ENCODE assay signal across 8 cellular contexts in genomic region chr6:148760568-148761531, GRCh38. TPM values are rescaled to one million over a fixed set of nuclear protein-coding genes. Genes with fewer than 3 reads are reported as not detected.
DNase-seq lines count a peak whose midpoint lies in the region; ATAC-seq and TF ChIP-seq lines count a peak whose summit lies in the region.

No MANE protein-coding gene starts in this region.

- H3K36me3 ChIP-seq in KOPT-K1 (ENCODE audit: insufficient read depth, low read length): no peaks in the 10 kb centered on the region
- no peaks in the 10 kb centered on the region for H3K36me3 ChIP-seq in endodermal cell (ENCODE audit: control insufficient read depth, insufficient read depth, low read length)
- H3K36me3 ChIP-seq in mucosa of descending colon (ENCODE audit: low read depth): no peaks in the 10 kb centered on the region

- H3K9me3 ChIP-seq in KOPT-K1 (ENCODE audit: insufficient read depth, low read length, poor library complexity, severe bottlenecking) (no peaks in the 10 kb centered on the region), endodermal cell (ENCODE audit: control insufficient read depth, low read length) (no peaks in the 10 kb centered on the region), mucosa of descending colon (no peaks in the 10 kb centered on the region)

- H3K36me3 Mint-ChIP-seq in Calu3 (ENCODE audit: insufficient read depth, unreplicated experiment): no peaks in the 10 kb centered on the region
- no peaks in the 10 kb centered on the region for H3K36me3 Mint-ChIP-seq in activated CD4-positive, alpha-beta memory T cell treated with anti-CD3 and anti-CD28 coated beads, Interleukin-2, amount 10 ng/mL, durations not matched to agents 7 days and 5 days (ENCODE audit: low read depth)
- no peaks in the 10 kb centered on the region for H3K36me3 Mint-ChIP-seq in endodermal cell (ENCODE audit: low read depth)

- H3K4me3 Mint-ChIP-seq in Calu3 (ENCODE audit: low read depth, unreplicated experiment): peak overlapping the region; percentile 44
- peak overlapping the region; percentile 59 for H3K4me3 Mint-ChIP-seq in activated CD4-positive, alpha-beta memory T cell treated with anti-CD3 and anti-CD28 coated beads, Interleukin-2, amount 10 ng/mL, durations not matched to agents 7 days and 5 days
- H3K4me3 Mint-ChIP-seq in endodermal cell: no peak overlapping the region

- H3K4me1 Mint-ChIP-seq in Calu3 (ENCODE audit: low read depth, unreplicated experiment): peaks cover 33% of the 10 kb centered on the region
- H3K4me1 Mint-ChIP-seq in activated CD4-positive, alpha-beta memory T cell treated with anti-CD3 and anti-CD28 coated beads, Interleukin-2, amount 10 ng/mL, durations not matched to agents 7 days and 5 days: peaks cover 46% of the 10 kb centered on the region
- H3K4me1 Mint-ChIP-seq in endodermal cell: peaks cover 41% of the 10 kb centered on the region

- POLR2A ChIA-PET in activated CD4-positive, alpha-beta memory T cell treated with anti-CD3 and anti-CD28 coated beads, Interleukin-2, amount 10 ng/mL, durations not matched to agents 7 days and 5 days (lab: Charles Lee): interaction anchor here (0.7 to 2.5 kb wide), 7 partner anchors 9 to 213 kb away, joined by 3 to 9 read pairs (median 3); no protein-coding TSS in a partner anchor

- peak overlapping the region; percentile 4 for H3K9ac ChIP-seq in endodermal cell (ENCODE audit: extremely low read depth, low read length, poor library complexity, severe bottlenecking)

- H3K4me1 ChIP-seq in endodermal cell (ENCODE audit: control insufficient read depth, insufficient read depth, low read length) (peaks cover 4% of the 10 kb centered on the region), mucosa of descending colon (ENCODE audit: low read depth) (no peaks in the 10 kb centered on the region)

- H3K27ac ChIP-seq in KOPT-K1 (ENCODE audit: low read depth, low read length, poor library complexity, severe bottlenecking): peak overlapping the region; percentile 37
- H3K27ac ChIP-seq in endodermal cell (ENCODE audit: low read depth, low read length): no peak overlapping the region

- H3K4me3 ChIP-seq in endodermal cell (ENCODE audit: low read length) (peak overlapping the region; percentile 21), mucosa of descending colon (no peak overlapping the region)

- H3K27me3 ChIP-seq in endodermal cell (ENCODE audit: control insufficient read depth, insufficient read depth, low read length, poor library complexity, severe bottlenecking): no peaks in the 10 kb centered on the region

- no peaks in the 10 kb centered on the region for H3K27me3 Mint-ChIP-seq in Calu3 (ENCODE audit: unreplicated experiment)
- peaks cover 60% of the 10 kb centered on the region for H3K27me3 Mint-ChIP-seq in activated CD4-positive, alpha-beta memory T cell treated with anti-CD3 and anti-CD28 coated beads, Interleukin-2, amount 10 ng/mL, durations not matched to agents 7 days and 5 days
- no peaks in the 10 kb centered on the region for H3K27me3 Mint-ChIP-seq in endodermal cell (ENCODE audit: insufficient read depth)

- DNase-seq in Calu3 (no peak), endodermal cell (peak; percentile 89), mucosa of descending colon (peak; percentile 37 to 87 (median 52)), superior temporal gyrus (ENCODE audit: extremely low spot score) (peak; percentile 76), 8988T (no peak)
- DNase-seq in activated CD4-positive, alpha-beta memory T cell treated with anti-CD3 and anti-CD28 coated beads, Interleukin-2, amount 10 ng/mL, durations not matched to agents 7 days and 5 days: peak; percentile 45

- ATAC-seq in GM21576 (IDR thresholded peaks at IDR 0.05; ENCODE audit: unreplicated experiment) (peak; percentile 37), mucosa of descending colon (peak; percentile 66)

- intact Hi-C loops in Calu3 (cut with micrococcal nuclease; ENCODE audit: unreplicated experiment): no loop called here
- intact Hi-C loops in mucosa of descending colon (cut with DNase I, micrococcal nuclease): no loop called here

- H3K27ac Mint-ChIP-seq in Calu3 (ENCODE audit: unreplicated experiment) (peak overlapping the region; percentile 51), endodermal cell (peak overlapping the region; percentile 83)
- peak overlapping the region; percentile 61 for H3K27ac Mint-ChIP-seq in activated CD4-positive, alpha-beta memory T cell treated with anti-CD3 and anti-CD28 coated beads, Interleukin-2, amount 10 ng/mL, durations not matched to agents 7 days and 5 days

- 39 to 40% methylated on average over 5 to 14 of the region's 14 CpGs for WGBS in endodermal cell (ENCODE audit: insufficient coverage in 1 of 2, insufficient read length in 1 of 2), 2 experiments

- TF ChIP-seq CTCF in Calu3 (IDR thresholded peaks at IDR 0.05; ENCODE audit: unreplicated experiment) (no peak), endodermal cell (conservative IDR thresholded peaks at IDR 0.05) (no peak), mucosa of descending colon (IDR thresholded peaks at IDR 0.05) (no peak)

- no TSS peak for BruUV-seq in Calu3 (replicated peaks; lab: Mats Ljungman, UMichigan)

- CTCF ChIA-PET in Calu3 (lab: Charles Lee): interaction anchor here (0.6 kb wide), 1 partner anchor 155 kb away, joined by 4 read pairs; no protein-coding TSS in a partner anchor
- CTCF ChIA-PET in activated CD4-positive, alpha-beta memory T cell treated with anti-CD3 and anti-CD28 coated beads, Interleukin-2, amount 10 ng/mL, durations not matched to agents 7 days and 5 days (lab: Charles Lee): interaction anchor here (0.5 to 0.9 kb wide), 3 partner anchors 13 to 77 kb away, joined by 3 read pairs; no protein-coding TSS in a partner anchor

- H3K9me3 Mint-ChIP-seq in Calu3 (ENCODE audit: low read depth, unreplicated experiment): no peaks in the 10 kb centered on the region
- no peaks in the 10 kb centered on the region for H3K9me3 Mint-ChIP-seq in activated CD4-positive, alpha-beta memory T cell treated with anti-CD3 and anti-CD28 coated beads, Interleukin-2, amount 10 ng/mL, durations not matched to agents 7 days and 5 days
- H3K9me3 Mint-ChIP-seq in endodermal cell: peaks cover 5% of the 10 kb centered on the region

RNA-seq across cellular contexts. Expression of gene UST, which starts 14.0 kb away (rescaled TPM):
- total RNA-seq in Calu3 (2022) (2.4 TPM in 2 replicates), endodermal cell (10 to 100 TPM; 15.3 to 16.3 TPM), mucosa of descending colon (10 to 100 TPM in 1 of 3 donors, 1 to 10 TPM in 2; 1.1 to 16.2 (median 2.1) TPM)
- total RNA-seq in activated CD4-positive, alpha-beta memory T cell treated with anti-CD3 and anti-CD28 coated beads, Interleukin-2, amount 10 ng/mL, durations not matched to agents 7 days and 5 days: under 1 TPM; 0.80 to 0.93 TPM
- 16.6 TPM for polyA plus RNA-seq in endodermal cell (2013, experiment 1 of 2)
- polyA plus RNA-seq in endodermal cell (2013, experiment 2 of 2): 15.3 TPM

Comparison
In these comparisons a context has a peak if more than half of its experiments do, and no peak if none do; other contexts are left out.
1. DNase-seq: peak in activated CD4-positive, alpha-beta memory T cell treated with anti-CD3 and anti-CD28 coated beads, Interleukin-2, amount 10 ng/mL, durations not matched to agents 7 days and 5 days (single experiment), endodermal cell (single experiment), mucosa of descending colon (3 of 3) and superior temporal gyrus (single experiment); none in Calu3 (single experiment) and 8988T (single experiment).
2. Peak in every context shown above with its lines, with median percentiles within 50 percentile points of each other: H3K27ac Mint-ChIP-seq.